ENCODE assay signal across 10 cellular contexts in genomic region chr6:111992851-111993250, GRCh38.
DNase-seq lines count a peak whose midpoint lies in the region; ATAC-seq and TF ChIP-seq lines count a peak whose summit lies in the region.
"Had no signal": no experiment of that assay in that cellular context is flagged by ENCODE, and none has a peak within 500 bp of the region (broad histone marks: within the 10 kb centered on the region; RNA-seq: fewer than 3 reads in every experiment).

No MANE protein-coding gene starts in this region.

- no peak for TF ChIP-seq CTCF in SK-N-SH (IDR thresholded peaks at IDR 0.05)

- POLR2A ChIA-PET in SK-N-SH (lab: Yijun Ruan, JAX), result no interaction called here

- no peak overlapping the region for H3K4me3 ChIP-seq in SK-N-SH (ENCODE audit: low read depth in 2 of 2, low read length in 1 of 2)

- DNase-seq in SK-N-SH, result no peak
- DNase-seq in NCI-H748 (lab: John Stamatoyannopoulos, UW; ENCODE audit: unreplicated experiment), result peak; percentile 39
- peak in 5 of 6 experiments; percentile 22 to 48 (median 41) for DNase-seq in stimulated activated naive CD4-positive, alpha-beta T cell (lab: John Stamatoyannopoulos, UW)
- no peak for DNase-seq in HuH-7 (ENCODE audit: low spot score)
- DNase-seq in mesenteric fat pad (ENCODE audit: low spot score), result no peak

- TF ChIP-seq EP300 in SK-N-SH (IDR thresholded peaks at IDR 0.05; ENCODE audit: borderline replicate concordance in 1 of 2, low read depth in 1 of 2, low read length in 1 of 2), result no peak

- peaks cover 3% of the 10 kb centered on the region for H3K36me3 Mint-ChIP-seq in activated naive CD4-positive, alpha-beta T cell treated with anti-CD3 and anti-CD28 coated beads, Interleukin-2, amount 50 U/mL, for 24 hours

- no peak overlapping the region for H3K27ac ChIP-seq in SK-N-SH (ENCODE audit: low read depth in 2 of 2, low read length in 1 of 2)

- H3K4me3 Mint-ChIP-seq in activated naive CD4-positive, alpha-beta T cell treated with anti-CD3 and anti-CD28 coated beads, Interleukin-2, amount 50 U/mL, for 24 hours, result peak overlapping the region; percentile 7
- H3K4me3 Mint-ChIP-seq: IgD-negative memory B cell, neural crest cell had no signal

- CTCF ChIA-PET in SK-N-SH (lab: Yijun Ruan, JAX), result interaction anchor here (1.4 to 3.4 kb wide), 2 partner anchors 47 to 283 kb away, joined by 4 to 11 read pairs; no protein-coding TSS in a partner anchor

- peaks cover 92% of the 10 kb centered on the region for H3K4me1 Mint-ChIP-seq in activated naive CD4-positive, alpha-beta T cell treated with anti-CD3 and anti-CD28 coated beads, Interleukin-2, amount 50 U/mL, for 24 hours

- H3K27ac Mint-ChIP-seq in activated naive CD4-positive, alpha-beta T cell treated with anti-CD3 and anti-CD28 coated beads, Interleukin-2, amount 50 U/mL, for 24 hours, result peak overlapping the region; percentile 83

- WGBS in SK-N-SH (ENCODE audit: low lambda C conversion rate), result 91% methylated on average over 4 of the region's 4 CpGs

- no peak overlapping the region for H3K4me2 ChIP-seq in SK-N-SH

- H3K9me3 Mint-ChIP-seq in activated naive CD4-positive, alpha-beta T cell treated with anti-CD3 and anti-CD28 coated beads, Interleukin-2, amount 50 U/mL, for 24 hours, result no peaks in the 10 kb centered on the region
- H3K9me3 Mint-ChIP-seq: IgD-negative memory B cell had no signal

- no peaks in the 10 kb centered on the region for H3K36me3 ChIP-seq in SK-N-SH (replicated peaks in 1 of 2; ENCODE audit: control insufficient read depth in 1 of 2, insufficient read depth in 2 of 2, low read length in 1 of 2)

- no peaks in the 10 kb centered on the region for H3K9me2 ChIP-seq in SK-N-SH

- H3K9me3 ChIP-seq in SK-N-SH, result no peaks in the 10 kb centered on the region

- ATAC-seq in SK-N-SH treated with all-trans-retinoic acid at 6 μM for 48 hours (no peak), esophagus mucosa (no peak)

- H3K79me2 ChIP-seq in SK-N-SH (ENCODE audit: insufficient read depth), result no peaks in the 10 kb centered on the region

- H3F3A ChIP-seq in SK-N-SH (replicated peaks; ENCODE audit: insufficient read depth), result no peaks in the 10 kb centered on the region

- no peaks in the 10 kb centered on the region for H3K27me3 Mint-ChIP-seq in activated naive CD4-positive, alpha-beta T cell treated with anti-CD3 and anti-CD28 coated beads, Interleukin-2, amount 50 U/mL, for 24 hours

- TF ChIP-seq RAD21 in SK-N-SH (IDR thresholded peaks at IDR 0.05; ENCODE audit: low read length), result no peak

- H3K4me1 ChIP-seq in SK-N-SH (ENCODE audit: control insufficient read depth in 1 of 2, insufficient read depth in 2 of 2, low read depth in 1 of 2, low read length in 1 of 2), result peaks cover 4 to 12% of the 10 kb centered on the region in 2 experiments; a peak in 1 of 4 replicates

- H3K9ac ChIP-seq in SK-N-SH, result no peak overlapping the region

- no peaks in the 10 kb centered on the region for H4K20me1 ChIP-seq in SK-N-SH (ENCODE audit: insufficient read depth)

- no peaks in the 10 kb centered on the region for H3K27me3 ChIP-seq in SK-N-SH (ENCODE audit: insufficient read depth)

- no peak overlapping the region for H2AFZ ChIP-seq in SK-N-SH (ENCODE audit: low read depth)

TF ChIP-seq in SK-N-SH, 30 proteins besides CTCF, POLR2A, EP300 and RAD21:
- TF ChIP-seq TCF12 (IDR thresholded peaks at IDR 0.05), result 0 out of 2 replicates have a peak, but pooled peaks have one; percentile 4
- TF ChIP-seq ZBTB33 (IDR thresholded peaks at IDR 0.05; ENCODE audit: borderline replicate concordance, low read depth), result no peak

TF ChIP-seq in SK-N-SH treated with all-trans-retinoic acid at 6 μM for 48 hours, 23 proteins besides CTCF, POLR2A, EP300 and RAD21:
- TF ChIP-seq OSR1 (CRISPR knock-in tag; IDR thresholded peaks at IDR 0.05) (no peak), PPARA (CRISPR knock-in tag; IDR thresholded peaks at IDR 0.05; ENCODE audit: borderline replicate concordance) (no peak), RARB (CRISPR knock-in tag; IDR thresholded peaks at IDR 0.05) (no peak), TOX (CRISPR knock-in tag; IDR thresholded peaks at IDR 0.05; ENCODE audit: borderline replicate concordance) (no peak), TSHZ2 (CRISPR knock-in tag; IDR thresholded peaks at IDR 0.05) (no peak), ZNF565 (CRISPR knock-in tag; conservative IDR thresholded peaks at IDR 0.05; ENCODE audit: low read depth) (no peak), TCF4 (CRISPR knock-in tag; IDR thresholded peaks at IDR 0.05; ENCODE audit: borderline replicate concordance) (no peak)

Comparison
In these comparisons a context has a peak if more than half of its experiments do, and no peak if none do; other contexts are left out.
1. DNase-seq: peak in NCI-H748 (single experiment) and stimulated activated naive CD4-positive, alpha-beta T cell (5 of 6); none in SK-N-SH (single experiment), HuH-7 (single experiment) and mesenteric fat pad (single experiment).